Comparison of ENCODE assay signal across 19 cellular contexts in genomic region chr11:14617241-14618027, GRCh38. TPM values are rescaled to one million over a fixed set of nuclear protein-coding genes. Genes with fewer than 3 reads are reported as not detected.
DNase-seq lines count a peak whose midpoint lies in the region; ATAC-seq and TF ChIP-seq lines count a peak whose summit lies in the region.
"Had no signal": no experiment of that assay in that cellular context is flagged by ENCODE, and none has a peak within 500 bp of the region (broad histone marks: within the 10 kb centered on the region; RNA-seq: fewer than 3 reads in every experiment).

No MANE protein-coding gene starts in this region.

- no peak overlapping the region for H3K4me3 ChIP-seq in trophoblast cell (ENCODE audit: low read depth, low read length)
- H3K4me3 ChIP-seq: BLaER1 treated with 17β-estradiol and CSF1 and Interleukin-3, amounts not matched to agents 10 nM and 100 nM; gastroesophageal sphincter; left lung; uterus had no signal

- H3K79me1 ChIP-seq in trophoblast cell (ENCODE audit: low read length): no peaks in the 10 kb centered on the region

- no peak overlapping the region for H4K8ac ChIP-seq in trophoblast cell (ENCODE audit: low read depth, low read length)

- H2BK12ac ChIP-seq in trophoblast cell (ENCODE audit: low read length): no peak overlapping the region

- peak; percentile 24 for ATAC-seq in activated T-helper 17 cell treated with anti-CD3 and anti-CD28 coated beads, Interleukin-2, amount 50 U/mL, for 72 hours (replicated peaks)
- ATAC-seq: activated naive CD4-positive, alpha-beta T cell treated with anti-CD3 and anti-CD28 coated beads, Interleukin-2, amount 50 U/mL, for 72 hours; esophagus mucosa; gastroesophageal sphincter; left lung had no signal

- no peak overlapping the region for H2AK5ac ChIP-seq in trophoblast cell (ENCODE audit: low read length)

- no peak overlapping the region for H3K27ac ChIP-seq in trophoblast cell (ENCODE audit: low read depth, low read length)
- H3K27ac ChIP-seq: BLaER1 treated with 17β-estradiol and CSF1 and Interleukin-3, amounts not matched to agents 10 nM and 100 nM; brain microvascular endothelial cell; gastroesophageal sphincter; left lung; uterus had no signal

- no peaks in the 10 kb centered on the region for H3K27me3 Mint-ChIP-seq in CD14-positive monocyte (ENCODE audit: low read depth in 3 of 3)
- no peaks in the 10 kb centered on the region for H3K27me3 Mint-ChIP-seq in activated T-helper 17 cell treated with anti-CD3 and anti-CD28 coated beads, Interleukin-2, amount 50 U/mL, for 72 hours

- no peaks in the 10 kb centered on the region for H3K36me3 ChIP-seq in trophoblast cell (ENCODE audit: control insufficient read depth in 1 of 2, insufficient read depth in 2 of 2, low read length in 2 of 2)
- H3K36me3 ChIP-seq: brain microvascular endothelial cell, gastroesophageal sphincter, left lung, uterus had no signal

- H3K9me3 Mint-ChIP-seq in CD14-positive monocyte: no peaks in the 10 kb centered on the region
- H3K9me3 Mint-ChIP-seq in activated T-helper 17 cell treated with anti-CD3 and anti-CD28 coated beads, Interleukin-2, amount 50 U/mL, for 72 hours: no peaks in the 10 kb centered on the region
- H3K9me3 Mint-ChIP-seq: activated naive CD4-positive, alpha-beta T cell treated with anti-CD3 and anti-CD28 coated beads, Interleukin-2, amount 50 U/mL, for 72 hours had no signal

- H3K27ac Mint-ChIP-seq in CD14-positive monocyte: peak overlapping the region in 4 of 7 donors; percentile 41 to 70 (median 54)
- no peak overlapping the region for H3K27ac Mint-ChIP-seq in activated T-helper 17 cell treated with anti-CD3 and anti-CD28 coated beads, Interleukin-2, amount 50 U/mL, for 72 hours
- H3K27ac Mint-ChIP-seq: activated naive CD4-positive, alpha-beta T cell treated with anti-CD3 and anti-CD28 coated beads, Interleukin-2, amount 50 U/mL, for 72 hours had no signal

- no peaks in the 10 kb centered on the region for H3K79me2 ChIP-seq in trophoblast cell (ENCODE audit: control insufficient read depth, insufficient read depth, low read length, poor library complexity)

- peaks cover 21% of the 10 kb centered on the region for H3K4me1 Mint-ChIP-seq in CD14-positive monocyte
- H3K4me1 Mint-ChIP-seq in activated T-helper 17 cell treated with anti-CD3 and anti-CD28 coated beads, Interleukin-2, amount 50 U/mL, for 72 hours: peaks cover 28% of the 10 kb centered on the region

- no peak overlapping the region for H3K23ac ChIP-seq in trophoblast cell (ENCODE audit: low read length)

- H2BK5ac ChIP-seq in trophoblast cell (ENCODE audit: low read depth, low read length, poor library complexity): no peak overlapping the region

- H3K27me3 ChIP-seq in trophoblast cell (ENCODE audit: insufficient read depth, low read length): no peaks in the 10 kb centered on the region
- H3K27me3 ChIP-seq: BLaER1 treated with 17β-estradiol and CSF1 and Interleukin-3, amounts not matched to agents 10 nM and 100 nM; brain microvascular endothelial cell; gastroesophageal sphincter; left lung; uterus had no signal

- no peak overlapping the region for H3K4ac ChIP-seq in trophoblast cell (ENCODE audit: low read depth, low read length)

- no peak overlapping the region for H3K14ac ChIP-seq in trophoblast cell (ENCODE audit: low read length)

- H3K4me1 ChIP-seq in trophoblast cell (ENCODE audit: control insufficient read depth in 1 of 2, insufficient read depth in 2 of 2, low read length in 2 of 2): no peaks in the 10 kb centered on the region
- H3K4me1 ChIP-seq: uterus had no signal

- no peak overlapping the region for H3K18ac ChIP-seq in trophoblast cell (ENCODE audit: low read length)

- H2BK120ac ChIP-seq in trophoblast cell (ENCODE audit: insufficient read depth, low read length, poor library complexity): no peak overlapping the region

- no peak overlapping the region for H3K9ac ChIP-seq in trophoblast cell (ENCODE audit: low read length)
- H3K9ac ChIP-seq: BLaER1 treated with 17β-estradiol and CSF1 and Interleukin-3, amounts not matched to agents 10 nM and 100 nM had no signal

- no CpG with 5 or more reads among the region's 2 CpGs for WGBS in trophoblast cell (ENCODE audit: extremely low coverage, insufficient coverage, insufficient read length)

- no peak overlapping the region for H3K4me3 Mint-ChIP-seq in CD14-positive monocyte
- no peak overlapping the region for H3K4me3 Mint-ChIP-seq in activated T-helper 17 cell treated with anti-CD3 and anti-CD28 coated beads, Interleukin-2, amount 50 U/mL, for 72 hours

- no peak overlapping the region for H3K4me2 ChIP-seq in trophoblast cell (ENCODE audit: low read length)

- no peak overlapping the region for H2AFZ ChIP-seq in trophoblast cell (ENCODE audit: insufficient read depth, low read length, poor library complexity)

- no peak for TF ChIP-seq CTCF in CD14-positive monocyte (IDR thresholded peaks at IDR 0.05)

- intact Hi-C loops in CD14-positive monocyte (cut with micrococcal nuclease): loop anchor here in 1 of 2 donors (10.0 kb wide), 1 partner anchor 277 kb away; the partner anchor contains the start of gene CYP2R1

- H4K91ac ChIP-seq in trophoblast cell (ENCODE audit: low read depth, low read length): no peak overlapping the region

- no peak overlapping the region for H4K12ac ChIP-seq in trophoblast cell (ENCODE audit: low read depth, low read length)

- peaks cover 0 to 3% of the 10 kb centered on the region in 2 donors for H3K36me3 Mint-ChIP-seq in CD14-positive monocyte
- no peaks in the 10 kb centered on the region for H3K36me3 Mint-ChIP-seq in activated T-helper 17 cell treated with anti-CD3 and anti-CD28 coated beads, Interleukin-2, amount 50 U/mL, for 72 hours (ENCODE audit: low read depth)

- DNase-seq in CD14-positive monocyte (ENCODE audit: low spot score): no peak
- peak; percentile 1 for DNase-seq in iris pigment epithelial cell (ENCODE audit: low read depth)
- DNase-seq in trophoblast cell: peak; percentile 18 to 55
- no peak for DNase-seq in DMS79 (lab: John Stamatoyannopoulos, UW)
- no peak for DNase-seq in stimulated activated CD4-positive, alpha-beta T cell treated with anti-CD3 and anti-CD28 coated beads, Interleukin-12 subunit alpha, Interleukin-12 subunit beta, amount 100 ng/mL, for 4 hours
- no peak for DNase-seq in NCI-H2196 (lab: John Stamatoyannopoulos, UW; ENCODE audit: unreplicated experiment)
- no peak for DNase-seq in midbrain (lab: John Stamatoyannopoulos, UW)
- DNase-seq: activated CD4-positive, CD25-positive, alpha-beta regulatory T cell treated with anti-CD3 and anti-CD28 coated beads, Interleukin-2, amount 50 U/mL, for 72 hours; brain microvascular endothelial cell; left lung; NCI-H524; RPMI8226; stimulated activated CD8-positive, alpha-beta memory T cell treated with anti-CD3 and anti-CD28 coated beads, Interleukin-4, amount 100 ng/mL, for 48 hours; uterus had no signal

- no peaks in the 10 kb centered on the region for H3K9me3 ChIP-seq in trophoblast cell (ENCODE audit: insufficient read depth, low read depth, low read length)
- H3K9me3 ChIP-seq: BLaER1 treated with 17β-estradiol and CSF1 and Interleukin-3, amounts not matched to agents 10 nM and 100 nM; gastroesophageal sphincter; left lung; uterus had no signal

RNA-seq across cellular contexts. Expression of gene PDE3B, which starts 26.2 kb away (rescaled TPM):
- 1 to 10 TPM; 5.2 to 6.0 TPM for polyA plus RNA-seq in CD14-positive monocyte
- total RNA-seq in activated T-helper 17 cell treated with anti-CD3 and anti-CD28 coated beads, Interleukin-2, amount 50 U/mL, for 72 hours: 10 to 100 TPM; 23.0 to 25.5 TPM
- 4.3 and 5.1 TPM in 2 replicates for polyA plus RNA-seq in trophoblast cell (2013)

Comparison
In these comparisons a context has a peak if more than half of its experiments do, and no peak if none do; other contexts are left out.
1. DNase-seq: peak in iris pigment epithelial cell (single experiment) and trophoblast cell (2 of 2); none in CD14-positive monocyte (single experiment), DMS79 (single experiment), stimulated activated CD4-positive, alpha-beta T cell treated with anti-CD3 and anti-CD28 coated beads, Interleukin-12 subunit alpha, Interleukin-12 subunit beta, amount 100 ng/mL, for 4 hours (single experiment), NCI-H2196 (single experiment) and midbrain (single experiment).